Comparison of ENCODE assay signal across 19 cellular contexts in genomic region chr9:114365194-114365593, GRCh38. TPM values are rescaled to one million over a fixed set of nuclear protein-coding genes. Genes with fewer than 3 reads are reported as not detected.
A peak's percentile ranks its signal among the peaks of the same experiment; 100 is the strongest.
DNase-seq lines count a peak whose midpoint lies in the region; ATAC-seq and TF ChIP-seq lines count a peak whose summit lies in the region.
"Had no signal": no experiment of that assay in that cellular context is flagged by ENCODE, and none has a peak within 500 bp of the region (broad histone marks: within the 10 kb centered on the region; RNA-seq: fewer than 3 reads in every experiment).

No MANE protein-coding gene starts in this region.

- CTCF ChIA-PET in CD4-positive, alpha-beta T cell (lab: Charles Lee): interaction anchor here (0.6 to 1.7 kb wide), 3 partner anchors 17 to 40 kb away, joined by 4 to 10 read pairs (median 5); no protein-coding TSS in a partner anchor

- H3K27ac Mint-ChIP-seq in CD4-positive, alpha-beta T cell: peak overlapping the region; percentile 83
- peak overlapping the region; percentile 95 for H3K27ac Mint-ChIP-seq in activated T-helper 1 cell treated with anti-CD3 and anti-CD28 coated beads, Interleukin-12 subunit alpha, Interleukin-12 subunit beta, Interleukin-2, Interleukin-4 antibody, amounts not matched to agents 30 ng/mL and 10 ng/mL and 1 ng/mL, durations not matched to agents 14 hours and 24 hours and 36 hours
- peak overlapping the region; percentile 82 to 97 for H3K27ac Mint-ChIP-seq in natural killer cell treated with Interleukin-12 subunit alpha and Interleukin-12 subunit beta and Interleukin-15 and Interleukin-18, amount 100 ng/mL, for 72 hours

- peak overlapping the region; percentile 59 for H3K4me2 ChIP-seq in Karpas-422 (ENCODE audit: low read depth, low read length, poor library complexity, severe bottlenecking)

- H3K27ac ChIP-seq in CD4-positive, alpha-beta T cell (ENCODE audit: low read depth, low read length): peak overlapping the region; percentile 77
- H3K27ac ChIP-seq in Karpas-422 (ENCODE audit: low read length): peak overlapping the region; percentile 95

- peaks cover 22% of the 10 kb centered on the region for H3K79me2 ChIP-seq in Karpas-422 (ENCODE audit: low read length)

- H3K4me3 Mint-ChIP-seq in CD4-positive, alpha-beta T cell: no peak overlapping the region
- no peak overlapping the region for H3K4me3 Mint-ChIP-seq in activated T-helper 1 cell treated with anti-CD3 and anti-CD28 coated beads, Interleukin-12 subunit alpha, Interleukin-12 subunit beta, Interleukin-2, Interleukin-4 antibody, amounts not matched to agents 30 ng/mL and 10 ng/mL and 1 ng/mL, durations not matched to agents 14 hours and 24 hours and 36 hours
- H3K4me3 Mint-ChIP-seq in natural killer cell treated with Interleukin-12 subunit alpha and Interleukin-12 subunit beta and Interleukin-15 and Interleukin-18, amount 100 ng/mL, for 72 hours: no peak overlapping the region
- H3K4me3 Mint-ChIP-seq: neural crest cell had no signal

- H3K27me3 Mint-ChIP-seq in CD4-positive, alpha-beta T cell: no peaks in the 10 kb centered on the region
- H3K27me3 Mint-ChIP-seq in activated T-helper 1 cell treated with anti-CD3 and anti-CD28 coated beads, Interleukin-12 subunit alpha, Interleukin-12 subunit beta, Interleukin-2, Interleukin-4 antibody, amounts not matched to agents 30 ng/mL and 10 ng/mL and 1 ng/mL, durations not matched to agents 14 hours and 24 hours and 36 hours (ENCODE audit: insufficient read depth): no peaks in the 10 kb centered on the region
- no peaks in the 10 kb centered on the region for H3K27me3 Mint-ChIP-seq in natural killer cell treated with Interleukin-12 subunit alpha and Interleukin-12 subunit beta and Interleukin-15 and Interleukin-18, amount 100 ng/mL, for 72 hours

- no peak for ATAC-seq in CD4-positive, alpha-beta T cell (ENCODE audit: poor library complexity)
- ATAC-seq in natural killer cell treated with Interleukin-12 subunit alpha and Interleukin-12 subunit beta and Interleukin-15 and Interleukin-18, amount 100 ng/mL, for 72 hours: no peak
- ATAC-seq in GM18868 (IDR thresholded peaks at IDR 0.05; ENCODE audit: unreplicated experiment): no peak

- H3K9me2 ChIP-seq in Karpas-422 (replicated peaks; ENCODE audit: insufficient read depth, low read length): no peaks in the 10 kb centered on the region

- H3K36me3 Mint-ChIP-seq in CD4-positive, alpha-beta T cell (ENCODE audit: low read depth): peaks cover 98% of the 10 kb centered on the region
- H3K36me3 Mint-ChIP-seq in activated T-helper 1 cell treated with anti-CD3 and anti-CD28 coated beads, Interleukin-12 subunit alpha, Interleukin-12 subunit beta, Interleukin-2, Interleukin-4 antibody, amounts not matched to agents 30 ng/mL and 10 ng/mL and 1 ng/mL, durations not matched to agents 14 hours and 24 hours and 36 hours (ENCODE audit: low read depth): peaks cover 76% of the 10 kb centered on the region
- H3K36me3 Mint-ChIP-seq in natural killer cell treated with Interleukin-12 subunit alpha and Interleukin-12 subunit beta and Interleukin-15 and Interleukin-18, amount 100 ng/mL, for 72 hours: peaks cover 51% of the 10 kb centered on the region

- POLR2A ChIA-PET in CD4-positive, alpha-beta T cell (lab: Charles Lee): interaction anchor here (0.9 to 13.0 kb wide), 4 partner anchors 12 to 28 kb away, joined by 3 to 477 read pairs (median 4); partner anchors contain the start of gene AKNA

- DNase-seq in CD4-positive, alpha-beta T cell: no peak
- DNase-seq in Karpas-422 (peak; percentile 87), NCI-H510A (lab: John Stamatoyannopoulos, UW) (no peak)
- DNase-seq in activated T-helper 1 cell treated with anti-CD3 and anti-CD28 coated beads, Interleukin-12 subunit alpha, Interleukin-12 subunit beta, Interleukin-2, Interleukin-4 antibody, amounts not matched to agents 30 ng/mL and 10 ng/mL and 1 ng/mL, durations not matched to agents 14 hours and 24 hours and 36 hours (ENCODE audit: low spot score): no peak
- no peak for DNase-seq in natural killer cell treated with Interleukin-12 subunit alpha and Interleukin-12 subunit beta and Interleukin-15 and Interleukin-18, amount 100 ng/mL, for 72 hours (ENCODE audit: low spot score)
- DNase-seq in stimulated activated CD4-positive, alpha-beta T cell treated with anti-CD3 and anti-CD28 coated beads, Interleukin-4, amount 100 ng/mL, for 24 hours: no peak
- DNase-seq: amniotic stem cell; cerebellar nuclear complex; DND-41; GOT3; MG63; NCI-H2029 treated with DMSO at 0.1 percent for 48 hours; NCI-H526; stimulated activated CD4-positive, alpha-beta T cell treated with anti-CD3 and anti-CD28 coated beads, Interleukin-15, amount 100 ng/mL, for 24 hours had no signal

- H3K36me3 ChIP-seq in Karpas-422 (ENCODE audit: insufficient read depth, low read length): peaks cover 61% of the 10 kb centered on the region
- H3K36me3 ChIP-seq: MG63 had no signal

- H3K4me1 ChIP-seq in Karpas-422 (ENCODE audit: low read length): peaks cover 67% of the 10 kb centered on the region

- intact Hi-C loops in CD4-positive, alpha-beta T cell (cut with DNase I, micrococcal nuclease): loop anchor here in 1 of 2 experiments (2.0 kb wide), 1 partner anchor 16 kb away; no protein-coding TSS in a partner anchor
- intact Hi-C loops in activated T-helper 1 cell treated with anti-CD3 and anti-CD28 coated beads, Interleukin-12 subunit alpha, Interleukin-12 subunit beta, Interleukin-2, Interleukin-4 antibody, amounts not matched to agents 30 ng/mL and 10 ng/mL and 1 ng/mL, durations not matched to agents 14 hours and 24 hours and 36 hours (cut with micrococcal nuclease): no loop called here

- no peaks in the 10 kb centered on the region for H3K27me3 ChIP-seq in CD4-positive, alpha-beta T cell (ENCODE audit: control insufficient read depth, insufficient read depth, low read length)
- H3K27me3 ChIP-seq in Karpas-422 (ENCODE audit: low read length): no peaks in the 10 kb centered on the region
- H3K27me3 ChIP-seq: MG63 had no signal

- H2AFZ ChIP-seq in Karpas-422 (ENCODE audit: low read length): no peak overlapping the region

- H3K9ac ChIP-seq in Karpas-422 (ENCODE audit: low read length): peak overlapping the region; percentile 37; the same call in 1 of the 2 replicates

- no peaks in the 10 kb centered on the region for H3K9me3 Mint-ChIP-seq in CD4-positive, alpha-beta T cell
- no peaks in the 10 kb centered on the region for H3K9me3 Mint-ChIP-seq in activated T-helper 1 cell treated with anti-CD3 and anti-CD28 coated beads, Interleukin-12 subunit alpha, Interleukin-12 subunit beta, Interleukin-2, Interleukin-4 antibody, amounts not matched to agents 30 ng/mL and 10 ng/mL and 1 ng/mL, durations not matched to agents 14 hours and 24 hours and 36 hours
- H3K9me3 Mint-ChIP-seq in natural killer cell treated with Interleukin-12 subunit alpha and Interleukin-12 subunit beta and Interleukin-15 and Interleukin-18, amount 100 ng/mL, for 72 hours: no peaks in the 10 kb centered on the region

- no peak for TF ChIP-seq CTCF in CD4-positive, alpha-beta T cell (IDR thresholded peaks at IDR 0.05)

- no peaks in the 10 kb centered on the region for H4K20me1 ChIP-seq in Karpas-422 (ENCODE audit: insufficient read depth, low read depth, low read length)

- peaks cover 94% of the 10 kb centered on the region for H3K4me1 Mint-ChIP-seq in CD4-positive, alpha-beta T cell (ENCODE audit: low read depth)
- peaks cover 81% of the 10 kb centered on the region for H3K4me1 Mint-ChIP-seq in activated T-helper 1 cell treated with anti-CD3 and anti-CD28 coated beads, Interleukin-12 subunit alpha, Interleukin-12 subunit beta, Interleukin-2, Interleukin-4 antibody, amounts not matched to agents 30 ng/mL and 10 ng/mL and 1 ng/mL, durations not matched to agents 14 hours and 24 hours and 36 hours (ENCODE audit: low read depth)
- H3K4me1 Mint-ChIP-seq in natural killer cell treated with Interleukin-12 subunit alpha and Interleukin-12 subunit beta and Interleukin-15 and Interleukin-18, amount 100 ng/mL, for 72 hours (ENCODE audit: low read depth in 2 of 2): peaks cover 70 to 78% of the 10 kb centered on the region in 2 donors

- H3K9me3 ChIP-seq in CD4-positive, alpha-beta T cell (ENCODE audit: control insufficient read depth, low read length): no peaks in the 10 kb centered on the region
- H3K9me3 ChIP-seq in Karpas-422 (ENCODE audit: low read length): no peaks in the 10 kb centered on the region
- H3K9me3 ChIP-seq: MG63 had no signal

- H3K4me3 ChIP-seq in Karpas-422 (ENCODE audit: low read length): 0 out of 2 replicates have a peak overlapping the region, but pooled peaks have one; percentile 4
- H3K4me3 ChIP-seq: MG63 had no signal

RNA-seq across cellular contexts. Expression of gene AKNA, which starts 22.6 kb away (rescaled TPM):
- total RNA-seq in CD4-positive, alpha-beta T cell: 100 to 1,000 TPM; 247 to 258 TPM
- total RNA-seq in Karpas-422 (2014; rRNA removed; shearing (Covaris generic); ENCODE audit: low replicate concordance): 77.9 and 122 TPM in 2 replicates
- 178 and 182 TPM in 2 replicates for total RNA-seq in activated T-helper 1 cell treated with anti-CD3 and anti-CD28 coated beads, Interleukin-12 subunit alpha, Interleukin-12 subunit beta, Interleukin-2, Interleukin-4 antibody, amounts not matched to agents 30 ng/mL and 10 ng/mL and 1 ng/mL, durations not matched to agents 14 hours and 24 hours and 36 hours
- total RNA-seq in natural killer cell treated with Interleukin-12 subunit alpha and Interleukin-12 subunit beta and Interleukin-15 and Interleukin-18, amount 100 ng/mL, for 72 hours: 100 to 1,000 TPM; 332 to 469 TPM

RNA-seq across cellular contexts. Expression of gene ORM2, which starts 35.5 kb away (rescaled TPM):
- not detected for total RNA-seq in CD4-positive, alpha-beta T cell
- not detected in 2 replicates for total RNA-seq in Karpas-422 (2014; rRNA removed; shearing (Covaris generic); ENCODE audit: low replicate concordance)
- total RNA-seq in activated T-helper 1 cell treated with anti-CD3 and anti-CD28 coated beads, Interleukin-12 subunit alpha, Interleukin-12 subunit beta, Interleukin-2, Interleukin-4 antibody, amounts not matched to agents 30 ng/mL and 10 ng/mL and 1 ng/mL, durations not matched to agents 14 hours and 24 hours and 36 hours: not detected in 2 replicates
- total RNA-seq in natural killer cell treated with Interleukin-12 subunit alpha and Interleukin-12 subunit beta and Interleukin-15 and Interleukin-18, amount 100 ng/mL, for 72 hours: not detected
- total RNA-seq: mammary epithelial cell, neural crest cell, renal cortical epithelial cell, RPMI7951 had no signal

RNA-seq across cellular contexts. Expression of gene ORM1, which starts 42.3 kb away (rescaled TPM):
- total RNA-seq in CD4-positive, alpha-beta T cell: not detected
- not detected in 2 replicates for total RNA-seq in Karpas-422 (2014; rRNA removed; shearing (Covaris generic); ENCODE audit: low replicate concordance)
- total RNA-seq in activated T-helper 1 cell treated with anti-CD3 and anti-CD28 coated beads, Interleukin-12 subunit alpha, Interleukin-12 subunit beta, Interleukin-2, Interleukin-4 antibody, amounts not matched to agents 30 ng/mL and 10 ng/mL and 1 ng/mL, durations not matched to agents 14 hours and 24 hours and 36 hours: not detected in 2 replicates
- not detected for total RNA-seq in natural killer cell treated with Interleukin-12 subunit alpha and Interleukin-12 subunit beta and Interleukin-15 and Interleukin-18, amount 100 ng/mL, for 72 hours
- total RNA-seq: mammary epithelial cell, neural crest cell, renal cortical epithelial cell, RPMI7951 had no signal
